In genomic region chr5:155046591-155046990, GRCh38 we compare ENCODE assay signal across 34 cellular contexts. TPM values are rescaled to one million over a fixed set of nuclear protein-coding genes. Genes with fewer than 3 reads are reported as not detected.
DNase-seq lines count a peak whose midpoint lies in the region; ATAC-seq, FAIRE-seq and TF ChIP-seq lines count a peak whose summit lies in the region.
"Had no signal": no experiment of that assay in that cellular context is flagged by ENCODE, and none has a peak within 500 bp of the region (broad histone marks: within the 10 kb centered on the region; RNA-seq: fewer than 3 reads in every experiment).

No MANE protein-coding gene starts in this region.

- 0 out of 2 replicates have a peak overlapping the region, but pooled peaks have one; percentile 17 for H3K27ac ChIP-seq in H1 (ENCODE audit: low read depth, low read length)
- H3K27ac ChIP-seq: ascending aorta, cardiac muscle cell, epithelial cell of prostate, left lung, pancreas, skin epidermis, suprapubic skin had no signal

- CTCF ChIA-PET in H1 (lab: Charles Lee; ENCODE audit: partially characterized antibody): interaction anchor here (0.7 to 2.4 kb wide), 8 partner anchors 8 to 101 kb away, joined by 3 to 8 read pairs (median 3); no protein-coding TSS in a partner anchor

- no peaks in the 10 kb centered on the region for H4K20me1 ChIP-seq in H1 (replicated peaks in 1 of 2; ENCODE audit: control insufficient read depth in 1 of 2, insufficient read depth in 2 of 2, low read length in 2 of 2)

- H4K8ac ChIP-seq in H1 (ENCODE audit: extremely low read depth, insufficient read depth, low read length): no peak overlapping the region

- DNase-seq in NCI-H2227 (lab: John Stamatoyannopoulos, UW; ENCODE audit: unreplicated experiment) (peak; percentile 25), NCI-H2227 treated with DMSO at 0.1 percent for 48 hours (lab: John Stamatoyannopoulos, UW) (no peak), NCI-H2029 treated with DMSO at 0.1 percent for 48 hours (lab: John Stamatoyannopoulos, UW) (peak; percentile 58), H1 (ENCODE audit: low read depth in 1 of 2, low spot score in 2 of 2) (peak in 1 of 2 experiments; percentile 49), amygdala (lab: John Stamatoyannopoulos, UW) (no peak), hippocampal formation (lab: John Stamatoyannopoulos, UW) (no peak)
- DNase-seq: activated B cell treated with CpG ODN at 0.5 μM for 24 hours; activated CD4-positive, alpha-beta T cell treated with anti-CD3 and anti-CD28 coated beads, Interleukin-2, amount 50 U/mL, for 1 hour; activated gamma-delta T cell; activated naive CD8-positive, alpha-beta T cell treated with anti-CD3 and anti-CD28 coated beads, Interleukin-2, amount 10 ng/mL, durations not matched to agents 7 days and 5 days; activated T-cell treated with anti-CD3 and anti-CD28 coated beads, Interleukin-2, amount 50 U/mL, for 24 hours; CD4-positive, alpha-beta memory T cell; effector CD4-positive, alpha-beta T cell; hypothalamus; IMR-90; left lung; MV-4-11; NCI-H446 treated with DMSO at 0.1 percent for 48 hours; retina; stimulated activated naive B cell treated with anti-CD40 and anti-IgM and Interleukin-4, amounts not matched to agents 10 μg/mL and 1 μg/mL and 100 μg/mL, for 72 hours; T-helper 1 cell had no signal

- H2BK20ac ChIP-seq in H1 (ENCODE audit: low read length): 0 out of 2 replicates have a peak overlapping the region, but pooled peaks have one; percentile 49

- H2BK120ac ChIP-seq in H1 (replicated peaks; ENCODE audit: low read depth, low read length): no peak overlapping the region

- no peak for ATAC-seq in GM21360 (IDR thresholded peaks at IDR 0.05; ENCODE audit: unreplicated experiment)
- ATAC-seq: GM12878; HCT116; left lung; stimulated activated naive B cell treated with anti-CD40 and anti-IgM and Interleukin-4, amounts not matched to agents 10 μg/mL and 1 μg/mL and 100 μg/mL, for 72 hours had no signal

- no peak overlapping the region for H2AFZ ChIP-seq in H1 (ENCODE audit: low read length)

- H3K4me3 ChIP-seq in H1 (ENCODE audit: extremely low read depth in 1 of 4, insufficient read depth in 2 of 4, low read depth in 3 of 4, low read length in 4 of 4): no peak overlapping the region
- H3K4me3 ChIP-seq: ascending aorta, cardiac muscle cell, GM12878, left lung, pancreas, skin epidermis, suprapubic skin had no signal

- peak overlapping the region; percentile 8; the same call in 1 of the 2 replicates for H2BK5ac ChIP-seq in H1 (ENCODE audit: low read depth, low read length)

- no peaks in the 10 kb centered on the region for H3K23me2 ChIP-seq in H1 (ENCODE audit: low read depth, low read length)

- H3K9me3 ChIP-seq in H1 (ENCODE audit: insufficient read depth in 2 of 2, low read depth in 1 of 2, low read length in 1 of 2): no peaks in the 10 kb centered on the region
- H3K9me3 ChIP-seq: ascending aorta, left lung, pancreas, suprapubic skin had no signal

- no peak overlapping the region for H3K23ac ChIP-seq in H1 (ENCODE audit: insufficient read length)

- no peaks in the 10 kb centered on the region for H3K27me3 ChIP-seq in H1 (replicated peaks in 1 of 4; ENCODE audit: control insufficient read depth in 3 of 4, extremely low read depth in 1 of 4, insufficient read depth in 3 of 4, low read length in 3 of 4)
- H3K27me3 ChIP-seq: ascending aorta, cardiac muscle cell, pancreas, suprapubic skin had no signal

- TF ChIP-seq POLR2A in H1 (IDR thresholded peaks at IDR 0.05; ENCODE audit: control extremely low read depth in 1 of 2, low read depth in 2 of 2, low read length in 2 of 2): no peak

- no peak overlapping the region for H3K4ac ChIP-seq in H1 (replicated peaks; ENCODE audit: insufficient read length, low read depth, low read length)

- peak; percentile 48 for FAIRE-seq in H1 (lab: Jason Lieb, UNC)
- FAIRE-seq: colon, GM12878, islet of Langerhans, pancreas had no signal

- H3K14ac ChIP-seq in H1 (ENCODE audit: insufficient read length): no peak overlapping the region

- TF ChIP-seq CTCF in H1 (IDR thresholded peaks at IDR 0.05; ENCODE audit: control extremely low read depth in 1 of 3, insufficient read depth in 1 of 3, low read depth in 1 of 3, low read length in 3 of 3): no peak

- no peak overlapping the region for H3K18ac ChIP-seq in H1 (ENCODE audit: extremely low read depth, low read length)

- TF ChIP-seq EP300 in H1 (IDR thresholded peaks at IDR 0.05; ENCODE audit: borderline replicate concordance in 1 of 2, low read depth in 2 of 2, low read length in 2 of 2): no peak

- POLR2A ChIA-PET in H1 (lab: Charles Lee; ENCODE audit: partially characterized antibody): interaction anchor here (1.3 kb wide), 1 partner anchor 9 kb away, joined by 5 read pairs; no protein-coding TSS in a partner anchor

- H3K79me1 ChIP-seq in H1 (ENCODE audit: low read depth, low read length): no peaks in the 10 kb centered on the region

- H4K91ac ChIP-seq in H1 (replicated peaks; ENCODE audit: insufficient read length, low read length): no peak overlapping the region

- TF ChIP-seq RAD21 in H1 (IDR thresholded peaks at IDR 0.05 in 1 of 2, conservative IDR thresholded peaks at IDR 0.05 in 1 of 2; ENCODE audit: low read depth in 2 of 2, low read length in 2 of 2): no peak

- no peak overlapping the region for H4K5ac ChIP-seq in H1 (ENCODE audit: insufficient read length, low read depth, low read length)

- H3K36me3 ChIP-seq in H1 (ENCODE audit: control insufficient read depth in 2 of 4, insufficient read depth in 4 of 4, low read length in 3 of 4): no peaks in the 10 kb centered on the region
- H3K36me3 ChIP-seq: ascending aorta, cardiac muscle cell, left lung, pancreas, suprapubic skin had no signal

- no peaks in the 10 kb centered on the region for H3K79me2 ChIP-seq in H1 (ENCODE audit: control insufficient read depth in 1 of 2, insufficient read depth in 2 of 2, low read length in 2 of 2)

- H3K9ac ChIP-seq in H1 (replicated peaks in 1 of 4; ENCODE audit: extremely low read depth in 1 of 4, low read depth in 3 of 4, low read length in 3 of 4): no peak overlapping the region

- H2BK15ac ChIP-seq in H1 (ENCODE audit: low read length): no peak overlapping the region

- peaks cover 0 to 29% (median 10%) of the 10 kb centered on the region in 4 experiments; a peak in 6 of 7 replicates for H3K4me1 ChIP-seq in H1 (replicated peaks in 1 of 4; ENCODE audit: control insufficient read depth in 3 of 4, insufficient read depth in 4 of 4, low read length in 3 of 4)
- H3K4me1 ChIP-seq: ascending aorta, left lung, pancreas, suprapubic skin had no signal

- no peak overlapping the region for H2BK12ac ChIP-seq in H1 (ENCODE audit: low read depth, low read length)

- WGBS in H1 (ENCODE audit: extremely low coverage in 1 of 2, insufficient coverage in 1 of 2, insufficient read length in 1 of 2, insufficient replicate concordance in 2 of 2, low coverage in 1 of 2, low lambda C conversion rate in 2 of 2, missing lambda C conversion rate in 1 of 2), 2 experiments: 72% methylated on average over 2 of the region's 2 CpGs; no CpG with 5 or more reads in 1 of the 2 experiments

- H3K4me2 ChIP-seq in H1 (ENCODE audit: insufficient read depth in 1 of 2, low read depth in 2 of 2, low read length in 2 of 2): no peak overlapping the region

- no peak overlapping the region for H2AK5ac ChIP-seq in H1 (ENCODE audit: low read depth, low read length)

- no peak overlapping the region for H3K56ac ChIP-seq in H1 (replicated peaks; ENCODE audit: insufficient read length, low read depth, low read length)

TF ChIP-seq in H1, 55 proteins besides CTCF, POLR2A, EP300 and RAD21:
- peak; percentile 31; the same call in 1 of the 2 replicates for TF ChIP-seq MAX (IDR thresholded peaks at IDR 0.05)
- TF ChIP-seq TCF12 (IDR thresholded peaks at IDR 0.05; ENCODE audit: low read depth, low read length): peak; percentile 79; the same call in 1 of the 2 replicates
- no peak for TF ChIP-seq SP4 (IDR thresholded peaks at IDR 0.05; ENCODE audit: low read length)
- peak; percentile 44; the same call in 1 of the 2 replicates for TF ChIP-seq KDM1A (IDR thresholded peaks at IDR 0.05; ENCODE audit: borderline replicate concordance, low read length)
- TF ChIP-seq TBP (IDR thresholded peaks at IDR 0.05; ENCODE audit: low read depth, low read length): peak; percentile 56; the same call in 1 of the 2 replicates
- TF ChIP-seq ASH2L (IDR thresholded peaks at IDR 0.05; ENCODE audit: low read length): peak; percentile 2
- no peak for TF ChIP-seq SUZ12 (IDR thresholded peaks at IDR 0.05; ENCODE audit: low read length)

RNA-seq across cellular contexts. Expression of gene KIF4B, which starts 33.0 kb away (rescaled TPM):
- total RNA-seq in H1 (2021; fragmentation: NEBNext Ultra II Directional; extraction: Animal tissue kit (Norgen Biotek cat#: 25700)): 0.08 and 0.15 TPM in 2 replicates
- polyA plus RNA-seq in H1 (2011; rRNA removed): 0.02 TPM in 2 replicates
- polyA plus RNA-seq in H1 (2011; cell fraction: cytosol; rRNA removed): 0.01 TPM
- polyA plus RNA-seq in H1 (2011; cell fraction: nucleus; rRNA removed): 0.04 TPM
- 0.04 to 0.18 TPM (median 0.08 TPM) in 3 of 4 replicates, not detected in the other for polyA plus RNA-seq in H1 (2012, experiment 1 of 2)
- not detected for polyA plus RNA-seq in H1 (2012, experiment 2 of 2)
- polyA plus RNA-seq in H1 (2013, experiment 1 of 2): 0.04 TPM
- polyA plus RNA-seq in H1 (2013, experiment 2 of 2): not detected
- polyA minus RNA-seq in H1 (2011; rRNA and poly(A)+ RNA removed): 0.03 and 0.12 TPM in 2 replicates
- not detected for polyA minus RNA-seq in H1 (2011; cell fraction: cytosol; rRNA and poly(A)+ RNA removed)
- polyA minus RNA-seq in H1 (2011; cell fraction: nucleus; rRNA and poly(A)+ RNA removed): not detected
- total RNA-seq: activated B cell treated with CpG ODN at 0.5 μM for 24 hours; activated naive CD8-positive, alpha-beta T cell treated with anti-CD3 and anti-CD28 coated beads, Interleukin-2, amount 10 ng/mL, durations not matched to agents 7 days and 5 days; ascending aorta; cardiac muscle cell; CD4-positive, alpha-beta memory T cell; neural crest cell; pancreas had no signal
- polyA plus RNA-seq: cardiac muscle cell; CD4-positive, alpha-beta memory T cell; pancreas; urinary bladder had no signal

Comparison
In these comparisons a context has a peak if more than half of its experiments do, and no peak if none do; other contexts are left out.
1. DNase-seq: peak in NCI-H2227 (single experiment) and NCI-H2029 treated with DMSO at 0.1 percent for 48 hours (single experiment); none in NCI-H2227 treated with DMSO at 0.1 percent for 48 hours (single experiment), amygdala (0 of 56) and hippocampal formation (0 of 2).